In genomic region chr7:158353606-158354570, GRCh38 we compare ENCODE assay signal across 1 cellular context.
TF ChIP-seq lines count a peak whose summit lies in the region.

No MANE protein-coding gene starts in this region.

TF ChIP-seq in GM12878, 131 proteins besides CTCF, POLR2A, EP300 and RAD21 (continued from another document):
- TF ChIP-seq ATF2 (IDR thresholded peaks at IDR 0.05; ENCODE audit: low read length) (no peak), ZNF207 (IDR thresholded peaks at IDR 0.05; ENCODE audit: borderline replicate concordance) (no peak), CREB1 (IDR thresholded peaks at IDR 0.05; ENCODE audit: low read depth) (no peak), TBL1XR1 (IDR thresholded peaks at IDR 0.05; ENCODE audit: low read depth, low read length) (no peak), ZBTB33 (IDR thresholded peaks at IDR 0.05) (no peak), TARDBP (IDR thresholded peaks at IDR 0.05; ENCODE audit: borderline replicate concordance) (no peak), NR2C2 (IDR thresholded peaks at IDR 0.05; ENCODE audit: borderline replicate concordance, control insufficient read depth, insufficient read length, low read depth) (no peak), JUND (IDR thresholded peaks at IDR 0.05; ENCODE audit: low read depth, low read length) (no peak), BCL11A (IDR thresholded peaks at IDR 0.05; ENCODE audit: low read depth, low read length) (no peak), PBX3 (IDR thresholded peaks at IDR 0.05; ENCODE audit: insufficient replicate concordance, low read depth, low read length) (no peak), RELA (IDR thresholded peaks at IDR 0.05; ENCODE audit: borderline replicate concordance, partially characterized antibody) (no peak), NBN (IDR thresholded peaks at IDR 0.05) (no peak)
TF ChIP-seq in GM12878: peak in this region for 0.
